1 cellular context compared by ENCODE assay signal in the genomic region with DNA sequence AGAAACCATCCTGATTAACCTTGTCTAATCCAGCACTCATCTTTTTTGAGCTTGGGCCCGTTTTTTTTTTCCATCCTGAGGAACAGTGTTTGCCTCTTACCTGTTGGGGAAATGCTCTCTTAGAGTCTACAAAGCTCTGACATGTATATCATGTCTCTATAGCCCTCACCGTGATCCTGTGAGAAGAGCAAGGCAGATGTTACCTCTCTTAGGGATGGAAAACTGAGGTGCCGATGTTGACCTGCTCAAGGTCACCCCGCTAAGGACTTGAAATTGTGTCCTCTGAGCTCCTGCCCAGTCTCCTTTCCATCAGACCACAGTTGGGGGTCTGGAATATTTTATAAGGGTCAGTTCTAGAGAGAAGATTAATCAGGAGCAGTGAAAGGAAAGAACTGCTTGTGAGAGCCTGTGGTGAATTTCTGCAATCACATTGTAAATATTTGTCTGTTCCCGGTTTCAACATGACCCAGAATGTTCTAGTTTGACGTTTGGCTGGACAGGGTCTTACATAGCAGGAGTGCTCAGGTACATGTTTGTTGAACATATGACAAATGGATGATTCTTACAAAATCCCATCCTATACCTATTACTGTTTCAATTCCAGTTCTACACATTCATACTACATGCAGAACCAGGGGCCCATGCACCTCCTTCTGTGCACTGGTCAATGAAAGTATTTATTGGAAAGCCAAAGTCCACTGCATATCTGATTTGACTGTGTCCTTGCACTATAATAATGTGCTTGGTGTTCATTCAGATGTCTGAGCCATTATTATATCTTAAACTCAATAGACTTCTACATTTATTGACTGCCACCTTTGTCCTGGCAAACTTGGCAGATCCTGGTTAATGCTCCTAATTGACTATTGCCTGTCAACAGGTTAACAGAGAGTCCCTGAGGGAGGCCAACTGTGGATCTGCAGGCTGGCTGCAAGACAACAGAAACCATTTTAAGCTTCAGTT.
TF ChIP-seq lines count a peak whose summit lies in the region.

No MANE protein-coding gene starts in this region.

TF ChIP-seq in HepG2, 621 proteins besides CTCF, POLR2A, EP300 and RAD21 (continued from another document and continues in another):
- TF ChIP-seq CENPX (CRISPR knock-in tag; IDR thresholded peaks at IDR 0.05): no peak
- TF ChIP-seq SSRP1 (CRISPR knock-in tag; IDR thresholded peaks at IDR 0.05): no peak
- no peak for TF ChIP-seq ZBTB39 (CRISPR knock-in tag; IDR thresholded peaks at IDR 0.05)
- no peak for TF ChIP-seq NFYC (CRISPR knock-in tag; IDR thresholded peaks at IDR 0.05)
- TF ChIP-seq, protein P1, sequence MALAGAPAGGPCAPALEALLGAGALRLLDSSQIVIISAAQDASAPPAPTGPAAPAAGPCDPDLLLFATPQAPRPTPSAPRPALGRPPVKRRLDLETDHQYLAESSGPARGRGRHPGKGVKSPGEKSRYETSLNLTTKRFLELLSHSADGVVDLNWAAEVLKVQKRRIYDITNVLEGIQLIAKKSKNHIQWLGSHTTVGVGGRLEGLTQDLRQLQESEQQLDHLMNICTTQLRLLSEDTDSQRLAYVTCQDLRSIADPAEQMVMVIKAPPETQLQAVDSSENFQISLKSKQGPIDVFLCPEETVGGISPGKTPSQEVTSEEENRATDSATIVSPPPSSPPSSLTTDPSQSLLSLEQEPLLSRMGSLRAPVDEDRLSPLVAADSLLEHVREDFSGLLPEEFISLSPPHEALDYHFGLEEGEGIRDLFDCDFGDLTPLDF (CRISPR knock-in tag; IDR thresholded peaks at IDR 0.05): no peak
- no peak for TF ChIP-seq GZF1 (CRISPR knock-in tag; IDR thresholded peaks at IDR 0.05)
- no peak for TF ChIP-seq IRF2 (CRISPR knock-in tag; IDR thresholded peaks at IDR 0.05)
- no peak for TF ChIP-seq ZFY (CRISPR knock-in tag; IDR thresholded peaks at IDR 0.05)
- no peak for TF ChIP-seq MTF1 (CRISPR knock-in tag; IDR thresholded peaks at IDR 0.05)
- TF ChIP-seq TOE1 (CRISPR knock-in tag; IDR thresholded peaks at IDR 0.05): no peak
- TF ChIP-seq ZSCAN12 (CRISPR knock-in tag; IDR thresholded peaks at IDR 0.05): no peak
- TF ChIP-seq AGO2 (optimal IDR thresholded peaks at IDR 0.05; ENCODE audit: low read depth, low read length): no peak
- TF ChIP-seq, protein P2, sequence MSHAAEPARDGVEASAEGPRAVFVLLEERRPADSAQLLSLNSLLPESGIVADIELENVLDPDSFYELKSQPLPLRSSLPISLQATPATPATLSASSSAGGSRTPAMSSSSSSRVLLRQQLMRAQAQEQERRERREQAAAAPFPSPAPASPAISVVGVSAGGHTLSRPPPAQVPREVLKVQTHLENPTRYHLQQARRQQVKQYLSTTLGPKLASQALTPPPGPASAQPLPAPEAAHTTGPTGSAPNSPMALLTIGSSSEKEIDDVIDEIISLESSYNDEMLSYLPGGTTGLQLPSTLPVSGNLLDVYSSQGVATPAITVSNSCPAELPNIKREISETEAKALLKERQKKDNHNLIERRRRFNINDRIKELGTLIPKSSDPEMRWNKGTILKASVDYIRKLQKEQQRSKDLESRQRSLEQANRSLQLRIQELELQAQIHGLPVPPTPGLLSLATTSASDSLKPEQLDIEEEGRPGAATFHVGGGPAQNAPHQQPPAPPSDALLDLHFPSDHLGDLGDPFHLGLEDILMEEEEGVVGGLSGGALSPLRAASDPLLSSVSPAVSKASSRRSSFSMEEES (CRISPR knock-in tag; IDR thresholded peaks at IDR 0.05): no peak
- TF ChIP-seq ZBTB7B (CRISPR knock-in tag; IDR thresholded peaks at IDR 0.05): peak; percentile 72
- TF ChIP-seq THYN1 (CRISPR knock-in tag; IDR thresholded peaks at IDR 0.05; ENCODE audit: borderline replicate concordance, low read depth): no peak
- no peak for TF ChIP-seq ZNF407 (CRISPR knock-in tag; IDR thresholded peaks at IDR 0.05; ENCODE audit: not compliant biosample characterization)
- TF ChIP-seq POGZ (CRISPR knock-in tag; IDR thresholded peaks at IDR 0.05): no peak
- TF ChIP-seq ZBTB14 (CRISPR knock-in tag; IDR thresholded peaks at IDR 0.05): no peak
- TF ChIP-seq GFI1 (CRISPR knock-in tag; IDR thresholded peaks at IDR 0.05; ENCODE audit: borderline replicate concordance): no peak
- no peak for TF ChIP-seq RFX3 (CRISPR knock-in tag; IDR thresholded peaks at IDR 0.05)
- TF ChIP-seq ZFP41 (CRISPR knock-in tag; IDR thresholded peaks at IDR 0.05; ENCODE audit: borderline replicate concordance): no peak
- peak; percentile 37; the same call in 1 of the 2 replicates for TF ChIP-seq PHF8 (CRISPR knock-in tag; IDR thresholded peaks at IDR 0.05)
- TF ChIP-seq ZNF441 (CRISPR knock-in tag; IDR thresholded peaks at IDR 0.05; ENCODE audit: borderline replicate concordance): no peak
- no peak for TF ChIP-seq CEBPZ (IDR thresholded peaks at IDR 0.05; ENCODE audit: low read length)
- TF ChIP-seq RCOR2 (CRISPR knock-in tag; IDR thresholded peaks at IDR 0.05): no peak
- TF ChIP-seq ZNF607 (CRISPR knock-in tag; IDR thresholded peaks at IDR 0.05; ENCODE audit: borderline replicate concordance): no peak
- no peak for TF ChIP-seq ZNF337 (CRISPR knock-in tag; IDR thresholded peaks at IDR 0.05; ENCODE audit: borderline replicate concordance, low read depth)
- TF ChIP-seq MBD4 (IDR thresholded peaks at IDR 0.05; ENCODE audit: borderline replicate concordance, low read length): no peak
- TF ChIP-seq ZFAT (CRISPR knock-in tag; conservative IDR thresholded peaks at IDR 0.05): no peak
- TF ChIP-seq, protein P3, sequence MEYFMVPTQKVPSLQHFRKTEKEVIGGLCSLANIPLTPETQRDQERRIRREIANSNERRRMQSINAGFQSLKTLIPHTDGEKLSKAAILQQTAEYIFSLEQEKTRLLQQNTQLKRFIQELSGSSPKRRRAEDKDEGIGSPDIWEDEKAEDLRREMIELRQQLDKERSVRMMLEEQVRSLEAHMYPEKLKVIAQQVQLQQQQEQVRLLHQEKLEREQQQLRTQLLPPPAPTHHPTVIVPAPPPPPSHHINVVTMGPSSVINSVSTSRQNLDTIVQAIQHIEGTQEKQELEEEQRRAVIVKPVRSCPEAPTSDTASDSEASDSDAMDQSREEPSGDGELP (IDR thresholded peaks at IDR 0.05; ENCODE audit: borderline replicate concordance, low read depth): no peak
- no peak for TF ChIP-seq ZNF513 (CRISPR knock-in tag; conservative IDR thresholded peaks at IDR 0.05)
